ENCODE assay signal across 12 cellular contexts in the genomic region with DNA sequence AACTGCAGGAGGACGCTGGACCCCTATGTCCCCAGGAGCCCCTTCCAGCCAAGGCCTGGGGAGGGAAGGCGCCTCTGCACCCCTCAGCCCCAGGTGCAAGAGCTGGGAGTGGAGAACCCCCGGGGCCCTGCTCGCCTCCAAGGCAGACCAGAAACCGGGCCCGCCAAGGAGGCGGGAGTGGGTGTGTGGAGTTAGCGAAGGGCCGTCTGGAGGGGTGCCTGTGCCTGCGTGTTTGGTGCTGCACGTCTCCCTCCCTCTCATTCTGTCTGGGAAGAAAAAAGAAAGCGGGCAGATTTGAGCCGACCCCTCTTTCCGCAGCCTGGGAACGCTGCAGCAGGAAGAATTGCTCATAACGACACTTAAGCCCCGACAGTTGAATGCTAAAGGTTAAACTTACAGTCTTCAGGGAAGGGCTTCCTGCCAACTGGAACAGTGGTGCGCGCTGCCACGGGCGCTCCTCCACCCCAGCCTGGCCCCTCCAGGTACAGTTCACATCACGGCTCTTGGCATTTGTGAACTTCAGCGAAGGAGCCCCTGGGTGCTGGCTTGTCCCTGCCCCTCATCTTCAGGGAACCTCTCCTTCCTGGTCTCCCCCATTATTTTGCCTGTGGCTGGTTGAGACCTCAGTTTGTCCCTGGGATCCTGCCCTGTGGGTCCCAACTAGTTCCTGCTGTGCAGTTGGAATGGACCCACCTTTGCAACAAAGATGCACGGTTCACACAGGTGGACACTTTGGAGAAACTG. TPM values are rescaled to one million over a fixed set of nuclear protein-coding genes. Genes with fewer than 3 reads are reported as not detected.
DNase-seq lines count a peak whose midpoint lies in the region; ATAC-seq and TF ChIP-seq lines count a peak whose summit lies in the region.
"Had no signal": no experiment of that assay in that cellular context is flagged by ENCODE, and none has a peak within 500 bp of the region (broad histone marks: within the 10 kb centered on the region; RNA-seq: fewer than 3 reads in every experiment).

No MANE protein-coding gene starts in this region.

- H2AFZ ChIP-seq in mammary epithelial cell (ENCODE audit: low read depth, low read length) = peak overlapping the region; percentile 67

- DNase-seq in ELR (ENCODE audit: low read depth) = peak; percentile 61
- DNase-seq in mammary epithelial cell = no peak
- DNase-seq in islet precursor cell = peak; percentile 66
- DNase-seq in retinal pigment epithelial cell (ENCODE audit: low read depth) = no peak
- DNase-seq in activated CD8-positive, alpha-beta memory T cell treated with anti-CD3 and anti-CD28 coated beads for 24 hours = no peak
- DNase-seq in naive thymus-derived CD8-positive, alpha-beta T cell = no peak
- DNase-seq: activated CD4-positive, CD25-positive, alpha-beta regulatory T cell; activated naive CD8-positive, alpha-beta T cell treated with anti-CD3 and anti-CD28 coated beads, Interleukin-2, amount 50 U/mL, for 24 hours; NCI-H1105 had no signal

- no peak overlapping the region for H3K4me3 Mint-ChIP-seq in naive thymus-derived CD8-positive, alpha-beta T cell
- H3K4me3 Mint-ChIP-seq: activated naive CD8-positive, alpha-beta T cell treated with anti-CD3 and anti-CD28 coated beads, Interleukin-2, amount 50 U/mL, for 24 hours had no signal

- H3K79me2 ChIP-seq in mammary epithelial cell (ENCODE audit: insufficient read depth, low read length) = no peaks in the 10 kb centered on the region

- no peaks in the 10 kb centered on the region for H4K20me1 ChIP-seq in mammary epithelial cell (ENCODE audit: insufficient read depth, low read length)

- POLR2A ChIA-PET in naive thymus-derived CD8-positive, alpha-beta T cell (lab: Charles Lee) = no interaction called here

- no peaks in the 10 kb centered on the region for H3K27me3 ChIP-seq in mammary epithelial cell (ENCODE audit: insufficient read depth, low read length)

- no peak overlapping the region for H3K9ac ChIP-seq in mammary epithelial cell (ENCODE audit: insufficient read depth, low read length)

- ATAC-seq in GM19023 (IDR thresholded peaks at IDR 0.05; ENCODE audit: unreplicated experiment) (no peak), GM21360 (IDR thresholded peaks at IDR 0.05; ENCODE audit: unreplicated experiment) (no peak)
- ATAC-seq in naive thymus-derived CD8-positive, alpha-beta T cell = no peak
- ATAC-seq: activated naive CD8-positive, alpha-beta T cell treated with anti-CD3 and anti-CD28 coated beads, Interleukin-2, amount 50 U/mL, for 24 hours had no signal

- no peak for TF ChIP-seq CTCF in mammary epithelial cell (conservative IDR thresholded peaks at IDR 0.05 in 1 of 2, IDR thresholded peaks at IDR 0.05 in 1 of 2; ENCODE audit: extremely low read depth in 1 of 2, insufficient read depth in 1 of 2, low read depth in 1 of 2, low read length in 2 of 2)
- TF ChIP-seq CTCF in retinal pigment epithelial cell (conservative IDR thresholded peaks at IDR 0.05; ENCODE audit: low read depth, low read length) = no peak

- CTCF ChIA-PET in mammary epithelial cell (lab: Charles Lee; ENCODE audit: low non-redundant PET) = no interaction called here

- intact Hi-C loops in mammary epithelial cell (cut with micrococcal nuclease) = no loop called here

- no peaks in the 10 kb centered on the region for H3K36me3 Mint-ChIP-seq in naive thymus-derived CD8-positive, alpha-beta T cell

- H3K9me3 ChIP-seq in mammary epithelial cell (replicated peaks; ENCODE audit: insufficient read depth, low read length) = no peaks in the 10 kb centered on the region
- H3K9me3 ChIP-seq: Peyer's patch had no signal

- in situ Hi-C loops in mammary epithelial cell (cut with MboI; ENCODE audit: low sequenced_read_pairs in 2 of 2) = loop anchor here in 1 of 2 donors (10.0 kb wide), 1 partner anchor 108 kb away; no protein-coding TSS in a partner anchor

- no peaks in the 10 kb centered on the region for H3K9me3 Mint-ChIP-seq in naive thymus-derived CD8-positive, alpha-beta T cell
- H3K9me3 Mint-ChIP-seq: activated naive CD8-positive, alpha-beta T cell treated with anti-CD3 and anti-CD28 coated beads, Interleukin-2, amount 50 U/mL, for 24 hours had no signal

- no TSS peak for BruUV-seq in mammary epithelial cell (replicated peaks; lab: Mats Ljungman, UMichigan)

- H3K4me2 ChIP-seq in mammary epithelial cell (ENCODE audit: insufficient read depth, low read depth, low read length) = no peak overlapping the region

- dilution Hi-C loops in mammary epithelial cell (cut with HindIII; ENCODE audit: low sequenced_read_pairs) = no loop called here

- WGBS in mammary epithelial cell (ENCODE audit: low coverage, missing lambda C conversion rate) = 47% methylated on average over 13 of the region's 24 CpGs

- no peak overlapping the region for H3K27ac ChIP-seq in mammary epithelial cell (ENCODE audit: insufficient read depth, low read depth, low read length)

- H3K27ac Mint-ChIP-seq in naive thymus-derived CD8-positive, alpha-beta T cell = no peak overlapping the region
- H3K27ac Mint-ChIP-seq: activated naive CD8-positive, alpha-beta T cell treated with anti-CD3 and anti-CD28 coated beads, Interleukin-2, amount 50 U/mL, for 24 hours had no signal

- no peaks in the 10 kb centered on the region for H3K36me3 ChIP-seq in mammary epithelial cell (ENCODE audit: insufficient read depth, low read length)
- H3K36me3 ChIP-seq: Peyer's patch had no signal

- peaks cover 56% of the 10 kb centered on the region for H3K4me1 ChIP-seq in mammary epithelial cell (ENCODE audit: insufficient read depth, low read length)

- peaks cover 43 to 76% (median 70%) of the 10 kb centered on the region in 5 donors for H3K27me3 Mint-ChIP-seq in naive thymus-derived CD8-positive, alpha-beta T cell

- peaks cover 7 to 43% (median 8%) of the 10 kb centered on the region in 4 donors for H3K4me1 Mint-ChIP-seq in naive thymus-derived CD8-positive, alpha-beta T cell

- H3K4me3 ChIP-seq in mammary epithelial cell (replicated peaks in 1 of 3; ENCODE audit: insufficient read depth in 1 of 3, low read depth in 2 of 3, low read length in 3 of 3) (no peak overlapping the region), retinal pigment epithelial cell (ENCODE audit: low read length) (peak overlapping the region; percentile 1)

RNA-seq across cellular contexts. Expression of a gene that starts 19.2 kb away (rescaled TPM):
- total RNA-seq in mammary epithelial cell = 10 to 100 TPM in 1 of 2 donors, 1 to 10 TPM in 1; 6.7 to 11.3 TPM
- 1.5 TPM for polyA plus RNA-seq in mammary epithelial cell
- 11.4 TPM for polyA minus RNA-seq in mammary epithelial cell
- total RNA-seq in naive thymus-derived CD8-positive, alpha-beta T cell = under 1 TPM; 0.34 to 0.38 TPM
- polyA plus RNA-seq in naive thymus-derived CD8-positive, alpha-beta T cell = under 1 TPM in 1 of 3 donors, not detected in 2; 0.05 TPM

Comparison
In these comparisons a context has a peak if more than half of its experiments do, and no peak if none do; other contexts are left out.
1. DNase-seq: peak in ELR (single experiment) and islet precursor cell (single experiment); none in mammary epithelial cell (single experiment), retinal pigment epithelial cell (single experiment), activated CD8-positive, alpha-beta memory T cell treated with anti-CD3 and anti-CD28 coated beads for 24 hours (single experiment) and naive thymus-derived CD8-positive, alpha-beta T cell (0 of 10).
2. RNA of a gene that starts 19.2 kb away (total RNA-seq): 6.7 to 11.3 TPM in mammary epithelial cell; 0.34 to 0.38 TPM in naive thymus-derived CD8-positive, alpha-beta T cell; every median in the first group is over 4 times any median in the second.